Comparison of ENCODE assay signal across 11 cellular contexts in genomic region chr12:2690348-2691000, GRCh38.
DNase-seq lines count a peak whose midpoint lies in the region; ATAC-seq, FAIRE-seq and TF ChIP-seq lines count a peak whose summit lies in the region.
"Had no signal": no experiment of that assay in that cellular context is flagged by ENCODE, and none has a peak within 500 bp of the region (broad histone marks: within the 10 kb centered on the region; RNA-seq: fewer than 3 reads in every experiment).

No MANE protein-coding gene starts in this region.

- H3K4me1 ChIP-seq in small intestine (ENCODE audit: control insufficient read depth in 2 of 2, insufficient read depth in 1 of 2, low read depth in 1 of 2, low read length in 1 of 2) = no peaks in the 10 kb centered on the region
- H3K4me1 ChIP-seq: tibial artery had no signal

- H3K27ac ChIP-seq in brain microvascular endothelial cell (no peak overlapping the region), small intestine (ENCODE audit: low read depth in 1 of 2, low read length in 1 of 2) (no peak overlapping the region)
- H3K27ac ChIP-seq: tibial artery had no signal

- H3K4me3 ChIP-seq in brain microvascular endothelial cell (ENCODE audit: low read depth, low read length) (peak overlapping the region; percentile 30), small intestine (ENCODE audit: low read depth in 1 of 2, low read length in 2 of 2) (peak overlapping the region in 1 of 2 donors; percentile 57)

- no peaks in the 10 kb centered on the region for H3K36me3 ChIP-seq in brain microvascular endothelial cell (replicated peaks)
- no peaks in the 10 kb centered on the region for H3K36me3 ChIP-seq in small intestine (ENCODE audit: control insufficient read depth in 2 of 2, insufficient read depth in 2 of 2, low read length in 2 of 2)

- H3K36me3 Mint-ChIP-seq in stimulated activated naive CD8-positive, alpha-beta T cell treated with anti-CD3 and anti-CD28 coated beads, Interleukin-15, Interleukin-2, amounts not matched to agents 100 ng/mL and 50 ng/mL, for 24 hours (ENCODE audit: low read depth) = no peaks in the 10 kb centered on the region
- no peaks in the 10 kb centered on the region for H3K36me3 Mint-ChIP-seq in naive B cell

- H3K4me3 Mint-ChIP-seq in stimulated activated naive CD8-positive, alpha-beta T cell treated with anti-CD3 and anti-CD28 coated beads, Interleukin-15, Interleukin-2, amounts not matched to agents 100 ng/mL and 50 ng/mL, for 24 hours = peak overlapping the region; percentile 84
- peak overlapping the region; percentile 91 to 100 (median 93) for H3K4me3 Mint-ChIP-seq in naive B cell

- in situ Hi-C loops in brain microvascular endothelial cell (cut with HindIII; ENCODE audit: low pct_ligation_motif_present, low sequenced_read_pairs) = no loop called here

- no peak for DNase-seq in stimulated activated naive CD8-positive, alpha-beta T cell treated with anti-CD3 and anti-CD28 coated beads, Interleukin-15, Interleukin-2, amounts not matched to agents 100 U/mL and 50 U/mL, for 24 hours
- no peak for DNase-seq in brain microvascular endothelial cell
- DNase-seq in naive B cell = no peak
- no peak for DNase-seq in small intestine
- no peak for DNase-seq in HK-2 (ENCODE audit: unreplicated experiment)
- DNase-seq: NCI-H1436 treated with DMSO at 0.1 percent for 48 hours, SK-N-SH, tibial artery had no signal

- no peaks in the 10 kb centered on the region for H3K9me3 Mint-ChIP-seq in stimulated activated naive CD8-positive, alpha-beta T cell treated with anti-CD3 and anti-CD28 coated beads, Interleukin-15, Interleukin-2, amounts not matched to agents 100 ng/mL and 50 ng/mL, for 24 hours
- H3K9me3 Mint-ChIP-seq in naive B cell = no peaks in the 10 kb centered on the region

- no peaks in the 10 kb centered on the region for H3K9me3 ChIP-seq in small intestine (ENCODE audit: control insufficient read depth, low read depth)
- H3K9me3 ChIP-seq: SK-N-SH, tibial artery had no signal

- H3K4me1 Mint-ChIP-seq in stimulated activated naive CD8-positive, alpha-beta T cell treated with anti-CD3 and anti-CD28 coated beads, Interleukin-15, Interleukin-2, amounts not matched to agents 100 ng/mL and 50 ng/mL, for 24 hours (ENCODE audit: low read depth) = peaks cover 34% of the 10 kb centered on the region
- H3K4me1 Mint-ChIP-seq in naive B cell = peaks cover 13 to 42% (median 38%) of the 10 kb centered on the region in 3 donors

- H3K27ac Mint-ChIP-seq in stimulated activated naive CD8-positive, alpha-beta T cell treated with anti-CD3 and anti-CD28 coated beads, Interleukin-15, Interleukin-2, amounts not matched to agents 100 ng/mL and 50 ng/mL, for 24 hours = peak overlapping the region; percentile 85
- H3K27ac Mint-ChIP-seq in naive B cell = peak overlapping the region; percentile 12 to 94 (median 82)

- no peak for TF ChIP-seq CTCF in brain microvascular endothelial cell (IDR thresholded peaks at IDR 0.05; ENCODE audit: low read depth, low read length, missing control alignments)

- ATAC-seq in stimulated activated naive CD8-positive, alpha-beta T cell treated with anti-CD3 and anti-CD28 coated beads, Interleukin-15, Interleukin-2, amounts not matched to agents 100 U/mL and 50 U/mL, for 24 hours = no peak
- ATAC-seq in naive B cell (ENCODE audit: low read depth in 2 of 2) (no peak), GM19467 (IDR thresholded peaks at IDR 0.05; ENCODE audit: unreplicated experiment) (no peak), GM21737 (IDR thresholded peaks at IDR 0.05; ENCODE audit: unreplicated experiment) (no peak)

- no peaks in the 10 kb centered on the region for H3K27me3 Mint-ChIP-seq in stimulated activated naive CD8-positive, alpha-beta T cell treated with anti-CD3 and anti-CD28 coated beads, Interleukin-15, Interleukin-2, amounts not matched to agents 100 ng/mL and 50 ng/mL, for 24 hours
- peaks cover 0 to 6% (median 3%) of the 10 kb centered on the region in 3 donors for H3K27me3 Mint-ChIP-seq in naive B cell

- H3K27me3 ChIP-seq in brain microvascular endothelial cell (replicated peaks) = peaks cover 2% of the 10 kb centered on the region
- H3K27me3 ChIP-seq in small intestine (ENCODE audit: control insufficient read depth in 2 of 2, insufficient read depth in 2 of 2, low read length in 2 of 2) = no peaks in the 10 kb centered on the region
- H3K27me3 ChIP-seq: tibial artery had no signal

- 55 to 62% (median 60%) methylated on average over 14 of the region's 14 CpGs for WGBS in small intestine, 3 donors

- FAIRE-seq in small intestine (lab: Jason Lieb, UNC) = no peak
